19 cellular contexts compared by ENCODE assay signal in genomic region chr3:105842449-105842848, GRCh38. TPM values are rescaled to one million over a fixed set of nuclear protein-coding genes. Genes with fewer than 3 reads are reported as not detected.
DNase-seq lines count a peak whose midpoint lies in the region; ATAC-seq and TF ChIP-seq lines count a peak whose summit lies in the region.
"Had no signal": no experiment of that assay in that cellular context is flagged by ENCODE, and none has a peak within 500 bp of the region (broad histone marks: within the 10 kb centered on the region; RNA-seq: fewer than 3 reads in every experiment).

No MANE protein-coding gene starts in this region.

- TF ChIP-seq POLR2A in right lobe of liver (IDR thresholded peaks at IDR 0.05), result no peak

- no peaks in the 10 kb centered on the region for H3K9me3 ChIP-seq in CD8-positive, alpha-beta memory T cell (ENCODE audit: low read length)
- H3K9me3 ChIP-seq in right lobe of liver, result no peaks in the 10 kb centered on the region

- H3K27ac ChIP-seq in CD8-positive, alpha-beta memory T cell (ENCODE audit: low read depth, low read length), result no peak overlapping the region
- peak overlapping the region in 2 of 3 donors; percentile 11 to 22 for H3K27ac ChIP-seq in right lobe of liver
- H3K27ac ChIP-seq: C4-2B, GM23248, HL-60 had no signal

- H3K4me1 Mint-ChIP-seq in activated CD8-positive, alpha-beta T cell treated with anti-CD3 and anti-CD28 coated beads for 36 hours (ENCODE audit: low read depth), result peaks cover 61% of the 10 kb centered on the region
- peaks cover 43% of the 10 kb centered on the region for H3K4me1 Mint-ChIP-seq in activated CD8-positive, alpha-beta T cell treated with anti-CD3 and anti-CD28 coated beads, Interleukin-2, amount 10 ng/mL, durations not matched to agents 7 days and 5 days (ENCODE audit: low read depth)
- peaks cover 71 to 83% (median 78%) of the 10 kb centered on the region in 3 donors for H3K4me1 Mint-ChIP-seq in CD8-positive, alpha-beta memory T cell
- H3K4me1 Mint-ChIP-seq in activated T-helper 1 cell treated with anti-CD3 and anti-CD28 coated beads, Interleukin-12 subunit alpha, Interleukin-12 subunit beta, Interleukin-2, Interleukin-4 antibody, amounts not matched to agents 30 ng/mL and 10 ng/mL and 1 ng/mL, durations not matched to agents 14 hours and 24 hours and 36 hours (ENCODE audit: low read depth), result peaks cover 62% of the 10 kb centered on the region

- 47% methylated on average over 3 of the region's 3 CpGs for WGBS in right lobe of liver (ENCODE audit: insufficient coverage, low coverage, low lambda C conversion rate, missing lambda C conversion rate)

- no peaks in the 10 kb centered on the region for H3K9me3 Mint-ChIP-seq in activated CD8-positive, alpha-beta T cell treated with anti-CD3 and anti-CD28 coated beads for 36 hours
- no peaks in the 10 kb centered on the region for H3K9me3 Mint-ChIP-seq in activated CD8-positive, alpha-beta T cell treated with anti-CD3 and anti-CD28 coated beads, Interleukin-2, amount 10 ng/mL, durations not matched to agents 7 days and 5 days (ENCODE audit: insufficient read depth)
- H3K9me3 Mint-ChIP-seq in CD8-positive, alpha-beta memory T cell, result no peaks in the 10 kb centered on the region
- no peaks in the 10 kb centered on the region for H3K9me3 Mint-ChIP-seq in activated T-helper 1 cell treated with anti-CD3 and anti-CD28 coated beads, Interleukin-12 subunit alpha, Interleukin-12 subunit beta, Interleukin-2, Interleukin-4 antibody, amounts not matched to agents 30 ng/mL and 10 ng/mL and 1 ng/mL, durations not matched to agents 14 hours and 24 hours and 36 hours

- no peaks in the 10 kb centered on the region for H3K36me3 ChIP-seq in CD8-positive, alpha-beta memory T cell (ENCODE audit: insufficient read depth, low read length)
- H3K36me3 ChIP-seq in right lobe of liver, result no peaks in the 10 kb centered on the region

- H3K27me3 ChIP-seq in CD8-positive, alpha-beta memory T cell (ENCODE audit: insufficient read depth, low read length, poor library complexity, severe bottlenecking), result no peaks in the 10 kb centered on the region
- no peaks in the 10 kb centered on the region for H3K27me3 ChIP-seq in right lobe of liver

- intact Hi-C loops in activated CD8-positive, alpha-beta T cell treated with anti-CD3 and anti-CD28 coated beads for 36 hours (cut with micrococcal nuclease), result no loop called here
- intact Hi-C loops in activated T-helper 1 cell treated with anti-CD3 and anti-CD28 coated beads, Interleukin-12 subunit alpha, Interleukin-12 subunit beta, Interleukin-2, Interleukin-4 antibody, amounts not matched to agents 30 ng/mL and 10 ng/mL and 1 ng/mL, durations not matched to agents 14 hours and 24 hours and 36 hours (cut with micrococcal nuclease), result no loop called here
- intact Hi-C loops in right lobe of liver (cut with DNase I), result no loop called here

- peak overlapping the region; percentile 60 for H3K27ac Mint-ChIP-seq in activated CD8-positive, alpha-beta T cell treated with anti-CD3 and anti-CD28 coated beads for 36 hours
- no peak overlapping the region for H3K27ac Mint-ChIP-seq in activated CD8-positive, alpha-beta T cell treated with anti-CD3 and anti-CD28 coated beads, Interleukin-2, amount 10 ng/mL, durations not matched to agents 7 days and 5 days
- H3K27ac Mint-ChIP-seq in CD8-positive, alpha-beta memory T cell, result peak overlapping the region in 7 of 8 donors; percentile 37 to 89 (median 68)
- peak overlapping the region; percentile 40 for H3K27ac Mint-ChIP-seq in activated T-helper 1 cell treated with anti-CD3 and anti-CD28 coated beads, Interleukin-12 subunit alpha, Interleukin-12 subunit beta, Interleukin-2, Interleukin-4 antibody, amounts not matched to agents 30 ng/mL and 10 ng/mL and 1 ng/mL, durations not matched to agents 14 hours and 24 hours and 36 hours

- POLR2A ChIA-PET in activated CD8-positive, alpha-beta T cell treated with anti-CD3 and anti-CD28 coated beads for 36 hours (lab: Charles Lee), result interaction anchor here (1.0 to 1.8 kb wide), 2 partner anchors 15 to 18 kb away, joined by 3 to 5 read pairs; no protein-coding TSS in a partner anchor
- POLR2A ChIA-PET in activated CD8-positive, alpha-beta T cell treated with anti-CD3 and anti-CD28 coated beads, Interleukin-2, amount 10 ng/mL, durations not matched to agents 7 days and 5 days (lab: Charles Lee), result interaction anchor here (1.5 kb wide), 1 partner anchor 9 kb away, joined by 6 read pairs; no protein-coding TSS in a partner anchor
- POLR2A ChIA-PET in CD8-positive, alpha-beta memory T cell (lab: Charles Lee), result interaction anchor here (0.6 kb wide), 1 partner anchor 742 kb away, joined by 3 read pairs; no protein-coding TSS in a partner anchor

- no peak for DNase-seq in activated CD8-positive, alpha-beta T cell treated with anti-CD3 and anti-CD28 coated beads for 36 hours
- DNase-seq in activated CD8-positive, alpha-beta T cell treated with anti-CD3 and anti-CD28 coated beads, Interleukin-2, amount 10 ng/mL, durations not matched to agents 7 days and 5 days, result no peak
- DNase-seq in CD8-positive, alpha-beta memory T cell, result no peak
- DNase-seq in activated T-helper 1 cell treated with anti-CD3 and anti-CD28 coated beads, Interleukin-12 subunit alpha, Interleukin-12 subunit beta, Interleukin-2, Interleukin-4 antibody, amounts not matched to agents 30 ng/mL and 10 ng/mL and 1 ng/mL, durations not matched to agents 14 hours and 24 hours and 36 hours (ENCODE audit: low spot score), result no peak
- DNase-seq in right lobe of liver, result no peak
- no peak for DNase-seq in SHP77 (lab: John Stamatoyannopoulos, UW)
- no peak for DNase-seq in NCI-H1048 (lab: John Stamatoyannopoulos, UW)
- DNase-seq: Calu3, DMS79 treated with DMSO at 0.1 percent for 48 hours, GDM1, GM23248, KG1, NCI-H1092 treated with DMSO at 0.1 percent for 48 hours, NCI-H748 treated with DMSO at 0.1 percent for 48 hours had no signal

- ATAC-seq in activated CD8-positive, alpha-beta T cell treated with anti-CD3 and anti-CD28 coated beads for 36 hours, result no peak
- ATAC-seq in activated CD8-positive, alpha-beta T cell treated with anti-CD3 and anti-CD28 coated beads, Interleukin-2, amount 10 ng/mL, durations not matched to agents 7 days and 5 days, result no peak
- ATAC-seq in right lobe of liver, result peak in 2 of 4 donors; percentile 5 to 6
- ATAC-seq in HG02623 (IDR thresholded peaks at IDR 0.05; ENCODE audit: unreplicated experiment), result no peak
- ATAC-seq: Panc1, Right ventricle myocardium inferior had no signal

- no peak overlapping the region for H3K4me3 Mint-ChIP-seq in activated CD8-positive, alpha-beta T cell treated with anti-CD3 and anti-CD28 coated beads for 36 hours
- H3K4me3 Mint-ChIP-seq in activated CD8-positive, alpha-beta T cell treated with anti-CD3 and anti-CD28 coated beads, Interleukin-2, amount 10 ng/mL, durations not matched to agents 7 days and 5 days, result no peak overlapping the region
- no peak overlapping the region for H3K4me3 Mint-ChIP-seq in CD8-positive, alpha-beta memory T cell
- H3K4me3 Mint-ChIP-seq in activated T-helper 1 cell treated with anti-CD3 and anti-CD28 coated beads, Interleukin-12 subunit alpha, Interleukin-12 subunit beta, Interleukin-2, Interleukin-4 antibody, amounts not matched to agents 30 ng/mL and 10 ng/mL and 1 ng/mL, durations not matched to agents 14 hours and 24 hours and 36 hours, result no peak overlapping the region

- no peak overlapping the region for H3K4me3 ChIP-seq in CD8-positive, alpha-beta memory T cell (ENCODE audit: low read length)
- no peak overlapping the region for H3K4me3 ChIP-seq in right lobe of liver
- H3K4me3 ChIP-seq: GM23248 had no signal

- no peaks in the 10 kb centered on the region for H3K27me3 Mint-ChIP-seq in activated CD8-positive, alpha-beta T cell treated with anti-CD3 and anti-CD28 coated beads for 36 hours
- H3K27me3 Mint-ChIP-seq in activated CD8-positive, alpha-beta T cell treated with anti-CD3 and anti-CD28 coated beads, Interleukin-2, amount 10 ng/mL, durations not matched to agents 7 days and 5 days (ENCODE audit: low read depth), result no peaks in the 10 kb centered on the region
- no peaks in the 10 kb centered on the region for H3K27me3 Mint-ChIP-seq in CD8-positive, alpha-beta memory T cell
- H3K27me3 Mint-ChIP-seq in activated T-helper 1 cell treated with anti-CD3 and anti-CD28 coated beads, Interleukin-12 subunit alpha, Interleukin-12 subunit beta, Interleukin-2, Interleukin-4 antibody, amounts not matched to agents 30 ng/mL and 10 ng/mL and 1 ng/mL, durations not matched to agents 14 hours and 24 hours and 36 hours (ENCODE audit: insufficient read depth), result no peaks in the 10 kb centered on the region

- CTCF ChIA-PET in activated CD8-positive, alpha-beta T cell treated with anti-CD3 and anti-CD28 coated beads for 36 hours (lab: Charles Lee), result no interaction called here
- CTCF ChIA-PET in activated CD8-positive, alpha-beta T cell treated with anti-CD3 and anti-CD28 coated beads, Interleukin-2, amount 10 ng/mL, durations not matched to agents 7 days and 5 days (lab: Charles Lee), result no interaction called here
- CTCF ChIA-PET in CD8-positive, alpha-beta memory T cell (lab: Charles Lee), result interaction anchor here (0.9 kb wide), 1 partner anchor 157 kb away, joined by 3 read pairs; no protein-coding TSS in a partner anchor

- no peak for TF ChIP-seq CTCF in activated CD8-positive, alpha-beta T cell treated with anti-CD3 and anti-CD28 coated beads for 36 hours (IDR thresholded peaks at IDR 0.05)
- no peak for TF ChIP-seq CTCF in right lobe of liver (IDR thresholded peaks at IDR 0.05)

- H3K36me3 Mint-ChIP-seq in activated CD8-positive, alpha-beta T cell treated with anti-CD3 and anti-CD28 coated beads for 36 hours (ENCODE audit: low read depth), result peaks cover 56% of the 10 kb centered on the region
- peaks cover 63% of the 10 kb centered on the region for H3K36me3 Mint-ChIP-seq in activated CD8-positive, alpha-beta T cell treated with anti-CD3 and anti-CD28 coated beads, Interleukin-2, amount 10 ng/mL, durations not matched to agents 7 days and 5 days (ENCODE audit: low read depth)
- H3K36me3 Mint-ChIP-seq in CD8-positive, alpha-beta memory T cell, result peaks cover 24 to 56% (median 30%) of the 10 kb centered on the region in 3 donors
- peaks cover 61% of the 10 kb centered on the region for H3K36me3 Mint-ChIP-seq in activated T-helper 1 cell treated with anti-CD3 and anti-CD28 coated beads, Interleukin-12 subunit alpha, Interleukin-12 subunit beta, Interleukin-2, Interleukin-4 antibody, amounts not matched to agents 30 ng/mL and 10 ng/mL and 1 ng/mL, durations not matched to agents 14 hours and 24 hours and 36 hours (ENCODE audit: low read depth)

- H3K4me1 ChIP-seq in CD8-positive, alpha-beta memory T cell (ENCODE audit: insufficient read depth, low read length), result peaks cover 33% of the 10 kb centered on the region
- peaks cover 0 to 30% (median 5%) of the 10 kb centered on the region in 4 donors for H3K4me1 ChIP-seq in right lobe of liver

RNA-seq across cellular contexts. Expression of gene CBLB, which starts 26.4 kb away (rescaled TPM):
- total RNA-seq in activated CD8-positive, alpha-beta T cell treated with anti-CD3 and anti-CD28 coated beads for 36 hours, result 100 to 1,000 TPM; 104 to 113 TPM
- 100 to 1,000 TPM; 117 to 122 TPM for total RNA-seq in activated CD8-positive, alpha-beta T cell treated with anti-CD3 and anti-CD28 coated beads, Interleukin-2, amount 10 ng/mL, durations not matched to agents 7 days and 5 days
- total RNA-seq in CD8-positive, alpha-beta memory T cell, result 100 to 1,000 TPM; 112 to 113 TPM
- 67.7 TPM for polyA plus RNA-seq in CD8-positive, alpha-beta memory T cell
- 213 and 235 TPM in 2 replicates for total RNA-seq in activated T-helper 1 cell treated with anti-CD3 and anti-CD28 coated beads, Interleukin-12 subunit alpha, Interleukin-12 subunit beta, Interleukin-2, Interleukin-4 antibody, amounts not matched to agents 30 ng/mL and 10 ng/mL and 1 ng/mL, durations not matched to agents 14 hours and 24 hours and 36 hours
- total RNA-seq in right lobe of liver, result 10 to 100 TPM in 5 of 6 experiments, 1 to 10 TPM in 1; 9.4 to 21.4 (median 18.2) TPM
